13 cellular contexts compared by ENCODE assay signal in genomic region chr1:166844791-166845190, GRCh38. TPM values are rescaled to one million over a fixed set of nuclear protein-coding genes. Genes with fewer than 3 reads are reported as not detected.
DNase-seq lines count a peak whose midpoint lies in the region; ATAC-seq, FAIRE-seq and TF ChIP-seq lines count a peak whose summit lies in the region.
"Had no signal": no experiment of that assay in that cellular context is flagged by ENCODE, and none has a peak within 500 bp of the region (broad histone marks: within the 10 kb centered on the region; RNA-seq: fewer than 3 reads in every experiment).

No MANE protein-coding gene starts in this region.

- DNase-seq in activated naive CD4-positive, alpha-beta T cell treated with Interleukin-2 at 50 U/mL for 16 hours = no peak
- DNase-seq in K562 (ENCODE audit: extremely low read depth in 1 of 4, low spot score in 3 of 4) = no peak
- DNase-seq in left lung = no peak
- DNase-seq in activated CD4-positive, alpha-beta T cell treated with anti-CD3 and anti-CD28 coated beads for 36 hours = no peak
- DNase-seq: ACHN, EL, upper lobe of left lung had no signal

- FAIRE-seq in K562 (lab: Jason Lieb, UNC) = no peak

- POLR2A ChIA-PET in K562 (lab: Yijun Ruan, JAX) = interaction anchor here (0.8 to 1.0 kb wide), 3 partner anchors 13 to 31 kb away, joined by 3 read pairs; no protein-coding TSS in a partner anchor
- POLR2A ChIA-PET in activated CD4-positive, alpha-beta T cell treated with anti-CD3 and anti-CD28 coated beads for 36 hours (lab: Charles Lee) = interaction anchor here (1.1 kb wide), 1 partner anchor 29 kb away, joined by 12 read pairs; no protein-coding TSS in a partner anchor

- H3K79me2 ChIP-seq in K562 (ENCODE audit: control insufficient read depth, insufficient read depth, low read length) = peaks cover 22% of the 10 kb centered on the region

- H3K36me3 ChIP-seq in K562 (ENCODE audit: control insufficient read depth, insufficient read depth, low read length) (peaks cover 91% of the 10 kb centered on the region), left lung (peaks cover 0 to 88% of the 10 kb centered on the region in 2 donors)

- H3K27ac Mint-ChIP-seq in activated naive CD4-positive, alpha-beta T cell treated with anti-CD3 and anti-CD28 coated beads, Interleukin-2, amount 50 U/mL, for 24 hours = peak overlapping the region; percentile 63
- no peak overlapping the region for H3K27ac Mint-ChIP-seq in activated CD4-positive, alpha-beta T cell treated with anti-CD3 and anti-CD28 coated beads for 36 hours

- no peak for TF ChIP-seq POLR2A in K562 (conservative IDR thresholded peaks at IDR 0.05)

- WGBS in K562 (ENCODE audit: insufficient coverage, low coverage, missing lambda C conversion rate) = 95% methylated on average over 7 of the region's 7 CpGs

- in situ Hi-C loops in K562 (cut with MboI) = no loop called here

- H3K4me1 Mint-ChIP-seq in activated naive CD4-positive, alpha-beta T cell treated with anti-CD3 and anti-CD28 coated beads, Interleukin-2, amount 50 U/mL, for 24 hours = peaks cover 73% of the 10 kb centered on the region
- H3K4me1 Mint-ChIP-seq in activated CD4-positive, alpha-beta T cell treated with anti-CD3 and anti-CD28 coated beads for 36 hours = peaks cover 75% of the 10 kb centered on the region

- no peaks in the 10 kb centered on the region for H3K9me3 Mint-ChIP-seq in activated naive CD4-positive, alpha-beta T cell treated with anti-CD3 and anti-CD28 coated beads, Interleukin-2, amount 50 U/mL, for 24 hours
- H3K9me3 Mint-ChIP-seq in activated CD4-positive, alpha-beta T cell treated with anti-CD3 and anti-CD28 coated beads for 36 hours (ENCODE audit: low read depth) = no peaks in the 10 kb centered on the region

- no peaks in the 10 kb centered on the region for H3K27me3 Mint-ChIP-seq in activated naive CD4-positive, alpha-beta T cell treated with anti-CD3 and anti-CD28 coated beads, Interleukin-2, amount 50 U/mL, for 24 hours
- no peaks in the 10 kb centered on the region for H3K27me3 Mint-ChIP-seq in activated CD4-positive, alpha-beta T cell treated with anti-CD3 and anti-CD28 coated beads for 36 hours
- H3K27me3 Mint-ChIP-seq: progenitor cell of endocrine pancreas had no signal

- ATAC-seq in K562 (no peak), left lung (no peak), GM18520 (IDR thresholded peaks at IDR 0.05; ENCODE audit: unreplicated experiment) (no peak), GM18867 (IDR thresholded peaks at IDR 0.05; ENCODE audit: unreplicated experiment) (no peak)
- no peak for ATAC-seq in activated CD4-positive, alpha-beta T cell treated with anti-CD3 and anti-CD28 coated beads for 36 hours

- H3K27ac ChIP-seq in K562 (ENCODE audit: extremely low read depth, low read depth, low read length) (no peak overlapping the region), left lung (peak overlapping the region; percentile 1 to 9), temporal lobe (ENCODE audit: low read depth, low read length) (peak overlapping the region; percentile 90)

- no peaks in the 10 kb centered on the region for H3K27me3 ChIP-seq in K562 (ENCODE audit: control insufficient read depth in 2 of 2, insufficient read depth in 2 of 2, low read length in 2 of 2)
- H3K27me3 ChIP-seq in left lung = no peaks in the 10 kb centered on the region
- H3K27me3 ChIP-seq: upper lobe of left lung had no signal

- TF ChIP-seq CTCF in K562 (IDR thresholded peaks at IDR 0.05 in 2 of 3, conservative IDR thresholded peaks at IDR 0.05 in 1 of 3; ENCODE audit: insufficient read depth in 2 of 3, low read depth in 1 of 3, low read length in 3 of 3) (no peak), left lung (IDR thresholded peaks at IDR 0.05) (no peak)

- H3K36me3 Mint-ChIP-seq in activated naive CD4-positive, alpha-beta T cell treated with anti-CD3 and anti-CD28 coated beads, Interleukin-2, amount 50 U/mL, for 24 hours = peaks cover 34% of the 10 kb centered on the region
- peaks cover 78% of the 10 kb centered on the region for H3K36me3 Mint-ChIP-seq in activated CD4-positive, alpha-beta T cell treated with anti-CD3 and anti-CD28 coated beads for 36 hours (ENCODE audit: low read depth)

- TF ChIP-seq RAD21 in K562 (CRISPR knock-in tag; conservative IDR thresholded peaks at IDR 0.05 in 1 of 2, IDR thresholded peaks at IDR 0.05 in 1 of 2) = no peak

- H2AFZ ChIP-seq in K562 (ENCODE audit: low read depth, low read length) = no peak overlapping the region

- no TSS peak for BruUV-seq in K562 (replicated peaks; lab: Mats Ljungman, UMichigan)

- H3K4me3 Mint-ChIP-seq in activated naive CD4-positive, alpha-beta T cell treated with anti-CD3 and anti-CD28 coated beads, Interleukin-2, amount 50 U/mL, for 24 hours = no peak overlapping the region
- H3K4me3 Mint-ChIP-seq in activated CD4-positive, alpha-beta T cell treated with anti-CD3 and anti-CD28 coated beads for 36 hours = no peak overlapping the region

- no peak overlapping the region for H3K4me3 ChIP-seq in K562
- H3K4me3 ChIP-seq in left lung = no peak overlapping the region
- H3K4me3 ChIP-seq: lung, upper lobe of left lung had no signal

- no peaks in the 10 kb centered on the region for H3K9me1 ChIP-seq in K562 (ENCODE audit: control insufficient read depth, insufficient read depth, low read length)

- peaks cover 12 to 16% of the 10 kb centered on the region in 2 experiments for H3K4me1 ChIP-seq in K562 (replicated peaks in 1 of 2; ENCODE audit: control insufficient read depth in 2 of 2, insufficient read depth in 2 of 2, low read length in 2 of 2)
- H3K4me1 ChIP-seq in left lung = peaks cover 38 to 60% of the 10 kb centered on the region in 2 donors

- intact Hi-C loops in K562 (cut with micrococcal nuclease) = no loop called here
- intact Hi-C loops in left lung (cut with DNase I) = no loop called here
- intact Hi-C loops in activated CD4-positive, alpha-beta T cell treated with anti-CD3 and anti-CD28 coated beads for 36 hours (cut with DNase I, micrococcal nuclease) = no loop called here

- H3K9ac ChIP-seq in K562 (ENCODE audit: insufficient read depth in 1 of 2, low read depth in 2 of 2, low read length in 2 of 2) = peak overlapping the region in 1 of 2 experiments; percentile 32; a peak in 1 of 4 replicates

- TF ChIP-seq EP300 in K562 (IDR thresholded peaks at IDR 0.05; ENCODE audit: low read length) = no peak

- H4K20me1 ChIP-seq in K562 (replicated peaks; ENCODE audit: control insufficient read depth, insufficient read depth, low read length) = peaks cover 20% of the 10 kb centered on the region; the same call in 1 of the 2 replicates

- no peaks in the 10 kb centered on the region for H3K9me3 ChIP-seq in K562 (replicated peaks; ENCODE audit: control insufficient read depth, insufficient read depth, low read depth, low read length)
- H3K9me3 ChIP-seq in left lung = no peaks in the 10 kb centered on the region
- H3K9me3 ChIP-seq: upper lobe of left lung had no signal

- CTCF ChIA-PET in K562 (lab: Yijun Ruan, JAX; ENCODE audit: low intra/inter-chr PET ratio) = no interaction called here
- CTCF ChIA-PET in activated CD4-positive, alpha-beta T cell treated with anti-CD3 and anti-CD28 coated beads for 36 hours (lab: Charles Lee) = interaction anchor here (0.5 kb wide), 1 partner anchor 330 kb away, joined by 3 read pairs; no protein-coding TSS in a partner anchor

- no peak overlapping the region for H3K4me2 ChIP-seq in K562 (ENCODE audit: insufficient read depth, low read length)

RNA-seq across cellular contexts. Expression of gene POGK, which starts 5.5 kb away (rescaled TPM):
- 19.4 and 25.5 TPM in 2 replicates for total RNA-seq in K562 (2011; cell fraction: chromatin; rRNA removed; ENCODE audit: low replicate concordance)
- total RNA-seq in K562 (2011; cell fraction: nucleolus; rRNA removed) = 13.3 and 15.5 TPM in 2 replicates
- total RNA-seq in K562 (2011; cell fraction: nucleoplasm; rRNA removed) = 21.6 and 38.7 TPM in 2 replicates
- 24.3 and 30.4 TPM in 2 replicates for total RNA-seq in K562 (2014; rRNA removed)
- 30.9 and 31.0 TPM in 2 replicates for total RNA-seq in K562 (2014; rRNA removed; fragmentation: Illumina TruSeq; extraction: Trizol)
- 41.0 and 44.5 TPM in 2 replicates for total RNA-seq in K562 (2015; rRNA removed; fragmentation: Illumina TruSeq; extraction: Trizol)
- total RNA-seq in K562 (2021) = 34.6 and 35.6 TPM in 2 replicates
- 11.5 and 12.5 TPM in 2 replicates for polyA plus RNA-seq in K562 (2011; rRNA removed)
- polyA plus RNA-seq in K562 (2011; cell fraction: cytosol; rRNA removed) = 8.6 and 14.1 TPM in 2 replicates
- 27.0 and 31.8 TPM in 2 replicates for polyA plus RNA-seq in K562 (2011; cell fraction: nucleus; rRNA removed)
- polyA plus RNA-seq in K562 (2012) = 18.6 and 22.8 TPM in 2 replicates
- polyA plus RNA-seq in K562 (2014; fragmentation: Illumina TruSeq; extraction: Trizol) = 24.6 and 30.8 TPM in 2 replicates
- 1 to 10 TPM; 6.1 to 8.1 TPM for polyA plus RNA-seq in K562 (2014; fragmentation: Nextera tagmentation; extraction: Ambion mirVana)
- polyA plus RNA-seq in K562 (2014; rRNA removed) = 15.7 and 20.1 TPM in 2 replicates
- 29.8 and 30.3 TPM in 2 replicates for polyA minus RNA-seq in K562 (2011; rRNA and poly(A)+ RNA removed)
- polyA minus RNA-seq in K562 (2011; cell fraction: cytosol; rRNA and poly(A)+ RNA removed) = 19.1 and 22.8 TPM in 2 replicates
- 17.4 and 27.2 TPM in 2 replicates for polyA minus RNA-seq in K562 (2011; cell fraction: nucleus; rRNA and poly(A)+ RNA removed)
- total RNA-seq in left lung = 10 to 100 TPM; 48.9 to 49.6 TPM
- total RNA-seq in temporal lobe = 48.9 TPM
- total RNA-seq in activated CD4-positive, alpha-beta T cell treated with anti-CD3 and anti-CD28 coated beads for 36 hours = 10 to 100 TPM; 36.2 to 40.6 TPM

RNA-seq across cellular contexts. Expression of gene TADA1, which starts 31.3 kb away (rescaled TPM):
- total RNA-seq in K562 (2011; cell fraction: chromatin; rRNA removed; ENCODE audit: low replicate concordance) = 14.9 and 32.5 TPM in 2 replicates
- total RNA-seq in K562 (2011; cell fraction: nucleolus; rRNA removed) = 8.2 and 11.6 TPM in 2 replicates
- total RNA-seq in K562 (2011; cell fraction: nucleoplasm; rRNA removed) = 17.5 and 30.8 TPM in 2 replicates
- total RNA-seq in K562 (2014; rRNA removed) (15.9 and 18.8 TPM in 2 replicates), K562 (2014; rRNA removed; fragmentation: Illumina TruSeq; extraction: Trizol) (28.7 and 32.5 TPM in 2 replicates), K562 (2015; rRNA removed; fragmentation: Illumina TruSeq; extraction: Trizol) (27.3 and 27.7 TPM in 2 replicates), K562 (2021) (20.5 and 21.2 TPM in 2 replicates), left lung (1 to 10 TPM; 7.5 to 9.4 TPM), temporal lobe (37.1 TPM)
- polyA plus RNA-seq in K562 (2011; rRNA removed) (42.9 and 43.1 TPM in 2 replicates), K562 (2014; fragmentation: Illumina TruSeq; extraction: Trizol) (28.4 and 35.2 TPM in 2 replicates), K562 (2014; fragmentation: Nextera tagmentation; extraction: Ambion mirVana) (10 to 100 TPM; 62.6 to 76.5 TPM), K562 (2014; rRNA removed) (18.6 and 24.1 TPM in 2 replicates)
- polyA plus RNA-seq in K562 (2011; cell fraction: cytosol; rRNA removed) = 17.2 and 32.7 TPM in 2 replicates
- polyA plus RNA-seq in K562 (2011; cell fraction: nucleus; rRNA removed) = 27.0 and 37.4 TPM in 2 replicates
- 13.6 and 22.2 TPM in 2 replicates for polyA plus RNA-seq in K562 (2012)
- polyA minus RNA-seq in K562 (2011; rRNA and poly(A)+ RNA removed) = 39.7 and 45.5 TPM in 2 replicates
- polyA minus RNA-seq in K562 (2011; cell fraction: cytosol; rRNA and poly(A)+ RNA removed) = 15.5 and 15.6 TPM in 2 replicates
- 7.5 and 16.2 TPM in 2 replicates for polyA minus RNA-seq in K562 (2011; cell fraction: nucleus; rRNA and poly(A)+ RNA removed)
- 10 to 100 TPM; 16.0 to 19.5 TPM for total RNA-seq in activated CD4-positive, alpha-beta T cell treated with anti-CD3 and anti-CD28 coated beads for 36 hours
